In the genomic region with DNA sequence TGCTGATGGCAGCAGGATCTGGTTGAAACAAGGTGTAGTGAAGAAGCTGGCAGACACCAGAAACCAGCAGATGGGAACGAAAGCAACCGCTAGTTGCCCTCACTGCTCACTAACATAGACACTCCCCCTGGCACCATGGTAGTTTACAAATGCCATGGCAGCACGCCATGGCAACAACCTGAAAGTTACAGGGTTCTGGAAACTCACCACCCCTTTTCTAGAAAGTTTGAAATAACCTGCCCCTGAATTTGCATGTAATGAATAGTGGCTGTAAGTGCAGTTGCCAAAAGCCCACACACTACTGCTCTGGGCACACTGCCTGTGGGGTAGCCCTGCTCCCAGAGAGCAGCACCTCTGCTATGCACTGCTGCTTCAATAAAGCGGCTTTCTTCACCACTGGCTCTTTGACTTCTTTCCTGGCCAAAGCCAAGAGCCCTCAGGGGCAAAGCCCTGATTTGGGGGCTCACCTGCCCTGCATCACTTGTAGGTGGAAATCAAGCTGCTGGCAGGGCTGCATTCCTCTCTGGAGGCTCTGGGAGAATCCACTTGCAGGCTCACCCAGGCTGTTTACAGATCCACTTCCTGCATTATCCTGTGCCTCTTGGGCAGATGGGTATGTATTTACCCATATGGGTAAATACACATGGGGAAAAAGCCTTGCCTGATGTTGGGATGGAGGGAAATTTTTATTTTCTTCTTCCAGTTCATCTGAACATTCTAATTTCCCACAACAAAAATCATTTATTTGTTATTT, we compare ENCODE assay signal across 2 cellular contexts.
TF ChIP-seq lines count a peak whose summit lies in the region.

No MANE protein-coding gene starts in this region.

TF ChIP-seq in SK-N-SH treated with all-trans-retinoic acid at 6 μM for 48 hours, 23 proteins besides CTCF, POLR2A, EP300 and RAD21 (continued from another document):
- TF ChIP-seq PATZ1 (CRISPR knock-in tag; IDR thresholded peaks at IDR 0.05; ENCODE audit: borderline replicate concordance) (no peak), OSR1 (CRISPR knock-in tag; IDR thresholded peaks at IDR 0.05) (no peak), CREB5 (CRISPR knock-in tag; IDR thresholded peaks at IDR 0.05; ENCODE audit: low read depth) (no peak), SNAI2 (CRISPR knock-in tag; IDR thresholded peaks at IDR 0.05) (no peak), RARB (CRISPR knock-in tag; IDR thresholded peaks at IDR 0.05) (no peak), ISL1 (CRISPR knock-in tag; IDR thresholded peaks at IDR 0.05) (no peak), ZFP3 (CRISPR knock-in tag; IDR thresholded peaks at IDR 0.05) (no peak), ZFP30 (CRISPR knock-in tag; IDR thresholded peaks at IDR 0.05) (no peak), TCF4 (CRISPR knock-in tag; IDR thresholded peaks at IDR 0.05; ENCODE audit: borderline replicate concordance) (no peak)
- TF ChIP-seq, protein P1, sequence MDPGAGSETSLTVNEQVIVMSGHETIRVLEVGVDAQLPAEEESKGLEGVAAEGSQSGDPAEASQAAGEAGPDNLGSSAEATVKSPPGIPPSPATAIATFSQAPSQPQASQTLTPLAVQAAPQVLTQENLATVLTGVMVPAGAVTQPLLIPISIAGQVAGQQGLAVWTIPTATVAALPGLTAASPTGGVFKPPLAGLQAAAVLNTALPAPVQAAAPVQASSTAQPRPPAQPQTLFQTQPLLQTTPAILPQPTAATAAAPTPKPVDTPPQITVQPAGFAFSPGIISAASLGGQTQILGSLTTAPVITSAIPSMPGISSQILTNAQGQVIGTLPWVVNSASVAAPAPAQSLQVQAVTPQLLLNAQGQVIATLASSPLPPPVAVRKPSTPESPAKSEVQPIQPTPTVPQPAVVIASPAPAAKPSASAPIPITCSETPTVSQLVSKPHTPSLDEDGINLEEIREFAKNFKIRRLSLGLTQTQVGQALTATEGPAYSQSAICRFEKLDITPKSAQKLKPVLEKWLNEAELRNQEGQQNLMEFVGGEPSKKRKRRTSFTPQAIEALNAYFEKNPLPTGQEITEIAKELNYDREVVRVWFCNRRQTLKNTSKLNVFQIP (CRISPR knock-in tag; IDR thresholded peaks at IDR 0.05; ENCODE audit: borderline replicate concordance, low read depth), result no peak

TF ChIP-seq in SK-N-SH, 30 proteins besides CTCF, POLR2A, EP300 and RAD21 (continued from another document):
- TF ChIP-seq, protein P2, sequence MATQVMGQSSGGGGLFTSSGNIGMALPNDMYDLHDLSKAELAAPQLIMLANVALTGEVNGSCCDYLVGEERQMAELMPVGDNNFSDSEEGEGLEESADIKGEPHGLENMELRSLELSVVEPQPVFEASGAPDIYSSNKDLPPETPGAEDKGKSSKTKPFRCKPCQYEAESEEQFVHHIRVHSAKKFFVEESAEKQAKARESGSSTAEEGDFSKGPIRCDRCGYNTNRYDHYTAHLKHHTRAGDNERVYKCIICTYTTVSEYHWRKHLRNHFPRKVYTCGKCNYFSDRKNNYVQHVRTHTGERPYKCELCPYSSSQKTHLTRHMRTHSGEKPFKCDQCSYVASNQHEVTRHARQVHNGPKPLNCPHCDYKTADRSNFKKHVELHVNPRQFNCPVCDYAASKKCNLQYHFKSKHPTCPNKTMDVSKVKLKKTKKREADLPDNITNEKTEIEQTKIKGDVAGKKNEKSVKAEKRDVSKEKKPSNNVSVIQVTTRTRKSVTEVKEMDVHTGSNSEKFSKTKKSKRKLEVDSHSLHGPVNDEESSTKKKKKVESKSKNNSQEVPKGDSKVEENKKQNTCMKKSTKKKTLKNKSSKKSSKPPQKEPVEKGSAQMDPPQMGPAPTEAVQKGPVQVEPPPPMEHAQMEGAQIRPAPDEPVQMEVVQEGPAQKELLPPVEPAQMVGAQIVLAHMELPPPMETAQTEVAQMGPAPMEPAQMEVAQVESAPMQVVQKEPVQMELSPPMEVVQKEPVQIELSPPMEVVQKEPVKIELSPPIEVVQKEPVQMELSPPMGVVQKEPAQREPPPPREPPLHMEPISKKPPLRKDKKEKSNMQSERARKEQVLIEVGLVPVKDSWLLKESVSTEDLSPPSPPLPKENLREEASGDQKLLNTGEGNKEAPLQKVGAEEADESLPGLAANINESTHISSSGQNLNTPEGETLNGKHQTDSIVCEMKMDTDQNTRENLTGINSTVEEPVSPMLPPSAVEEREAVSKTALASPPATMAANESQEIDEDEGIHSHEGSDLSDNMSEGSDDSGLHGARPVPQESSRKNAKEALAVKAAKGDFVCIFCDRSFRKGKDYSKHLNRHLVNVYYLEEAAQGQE (IDR thresholded peaks at IDR 0.05; ENCODE audit: low read depth, low read length), result no peak
- TF ChIP-seq, protein P3, sequence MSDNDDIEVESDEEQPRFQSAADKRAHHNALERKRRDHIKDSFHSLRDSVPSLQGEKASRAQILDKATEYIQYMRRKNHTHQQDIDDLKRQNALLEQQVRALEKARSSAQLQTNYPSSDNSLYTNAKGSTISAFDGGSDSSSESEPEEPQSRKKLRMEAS (IDR thresholded peaks at IDR 0.05; ENCODE audit: low read depth), result no peak
- no peak for TF ChIP-seq CHD2 (IDR thresholded peaks at IDR 0.05; ENCODE audit: low read length, partially characterized antibody)
- no peak for TF ChIP-seq RCOR1 (IDR thresholded peaks at IDR 0.05; ENCODE audit: low read length)
TF ChIP-seq in SK-N-SH: peak in this region for 0.
